21 cellular contexts compared by ENCODE assay signal in the genomic region with DNA sequence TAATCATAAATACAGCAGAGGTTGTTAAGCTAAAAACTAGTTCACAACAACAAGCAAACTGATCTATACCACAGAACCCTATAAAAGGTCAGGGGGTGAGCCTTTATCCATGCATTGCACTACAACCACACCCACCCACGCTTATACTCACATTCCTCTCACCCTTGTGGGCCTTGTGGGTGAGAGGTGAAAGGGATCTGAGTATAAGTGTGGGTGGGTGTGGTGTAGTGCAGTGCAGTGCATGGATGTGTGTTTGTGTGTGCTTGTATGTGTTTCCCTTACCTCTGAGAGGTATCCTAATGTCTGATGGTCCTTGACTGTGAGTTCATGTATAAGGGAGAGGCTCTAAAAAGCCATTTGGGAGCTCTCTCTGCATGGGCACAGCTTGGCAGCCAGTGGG.
DNase-seq lines count a peak whose midpoint lies in the region; ATAC-seq and TF ChIP-seq lines count a peak whose summit lies in the region.
"Had no signal": no experiment of that assay in that cellular context is flagged by ENCODE, and none has a peak within 500 bp of the region (broad histone marks: within the 10 kb centered on the region; RNA-seq: fewer than 3 reads in every experiment).

No MANE protein-coding gene starts in this region.

- H3K36me3 Mint-ChIP-seq in T-helper 2 cell treated with Interferon-gamma antibody and Interleukin-4, amounts not matched to agents 5 μg/mL and 100 μg/mL, for 36 hours (ENCODE audit: low read depth) = no peaks in the 10 kb centered on the region
- H3K36me3 Mint-ChIP-seq in immature natural killer cell = peaks cover 0 to 3% (median 0%) of the 10 kb centered on the region in 3 donors
- H3K36me3 Mint-ChIP-seq: brain; CD4-positive, alpha-beta memory T cell; naive thymus-derived CD8-positive, alpha-beta T cell had no signal

- H3K4me1 Mint-ChIP-seq in T-helper 2 cell treated with Interferon-gamma antibody and Interleukin-4, amounts not matched to agents 5 μg/mL and 100 μg/mL, for 36 hours (ENCODE audit: low read depth) = peaks cover 5% of the 10 kb centered on the region
- H3K4me1 Mint-ChIP-seq in immature natural killer cell = peaks cover 21 to 26% of the 10 kb centered on the region in 2 donors
- peaks cover 41% of the 10 kb centered on the region for H3K4me1 Mint-ChIP-seq in stimulated activated naive CD8-positive, alpha-beta T cell treated with anti-CD3 and anti-CD28 coated beads, Interleukin-15, amount 100 ng/mL, for 72 hours
- H3K4me1 Mint-ChIP-seq: brain had no signal

- H3K4me1 ChIP-seq in Peyer's patch = no peaks in the 10 kb centered on the region
- H3K4me1 ChIP-seq: parathyroid adenoma had no signal

- H3K4me3 Mint-ChIP-seq in T-helper 2 cell treated with Interferon-gamma antibody and Interleukin-4, amounts not matched to agents 5 μg/mL and 100 μg/mL, for 36 hours = no peak overlapping the region
- peak overlapping the region in 4 of 5 donors; percentile 26 to 66 (median 50) for H3K4me3 Mint-ChIP-seq in immature natural killer cell
- peak overlapping the region in 1 of 2 donors; percentile 46 for H3K4me3 Mint-ChIP-seq in stimulated activated naive CD8-positive, alpha-beta T cell treated with anti-CD3 and anti-CD28 coated beads, Interleukin-15, amount 100 ng/mL, for 72 hours
- H3K4me3 Mint-ChIP-seq: brain; CD4-positive, alpha-beta memory T cell; naive thymus-derived CD8-positive, alpha-beta T cell had no signal

- no peak for TF ChIP-seq CTCF in Peyer's patch (IDR thresholded peaks at IDR 0.05)

- DNase-seq in stimulated activated naive CD4-positive, alpha-beta T cell treated with Interleukin-2 at 50 U/mL for 16 hours (lab: John Stamatoyannopoulos, UW) = peak; percentile 9
- no peak for DNase-seq in stimulated activated naive CD4-positive, alpha-beta T cell (lab: John Stamatoyannopoulos, UW)
- DNase-seq in T-helper 2 cell treated with Interferon-gamma antibody and Interleukin-4, amounts not matched to agents 5 μg/mL and 100 μg/mL, for 36 hours (ENCODE audit: low spot score) = peak; percentile 45
- peak; percentile 19 to 42 (median 40) for DNase-seq in immature natural killer cell
- DNase-seq in stimulated activated naive CD8-positive, alpha-beta T cell treated with anti-CD3 and anti-CD28 coated beads, Interleukin-15, amount 100 ng/mL, for 72 hours = peak; percentile 41 to 51
- DNase-seq in NCI-H2107 (lab: John Stamatoyannopoulos, UW) = no peak
- DNase-seq in Peyer's patch = no peak
- DNase-seq in NCI-H1930 (lab: John Stamatoyannopoulos, UW) = no peak
- DNase-seq: activated CD4-positive, alpha-beta T cell treated with anti-CD3 and anti-CD28 coated beads, Interleukin-2, amount 50 U/mL, for 4 hours; CD4-positive, alpha-beta memory T cell; DMS153; effector memory CD4-positive, alpha-beta T cell; GF-D8; H7; naive thymus-derived CD8-positive, alpha-beta T cell; NCI-H526; SHP77; sigmoid colon; SW 1271 had no signal

- H3K27ac Mint-ChIP-seq in T-helper 2 cell treated with Interferon-gamma antibody and Interleukin-4, amounts not matched to agents 5 μg/mL and 100 μg/mL, for 36 hours = no peak overlapping the region
- H3K27ac Mint-ChIP-seq in immature natural killer cell = peak overlapping the region in 1 of 6 donors; percentile 66
- no peak overlapping the region for H3K27ac Mint-ChIP-seq in stimulated activated naive CD8-positive, alpha-beta T cell treated with anti-CD3 and anti-CD28 coated beads, Interleukin-15, amount 100 ng/mL, for 72 hours
- H3K27ac Mint-ChIP-seq: brain; CD4-positive, alpha-beta memory T cell; naive thymus-derived CD8-positive, alpha-beta T cell had no signal

- no peaks in the 10 kb centered on the region for H3K36me3 ChIP-seq in Peyer's patch
- H3K36me3 ChIP-seq: sigmoid colon had no signal

- TF ChIP-seq POLR2A in Peyer's patch (IDR thresholded peaks at IDR 0.05) = no peak

- no peak overlapping the region for H3K4me3 ChIP-seq in Peyer's patch
- H3K4me3 ChIP-seq: sigmoid colon had no signal

- peak; percentile 97 for ATAC-seq in stimulated activated naive CD8-positive, alpha-beta T cell treated with anti-CD3 and anti-CD28 coated beads, Interleukin-15, amount 100 ng/mL, for 72 hours
- ATAC-seq: naive thymus-derived CD8-positive, alpha-beta T cell had no signal

- no peaks in the 10 kb centered on the region for H3K9me3 ChIP-seq in Peyer's patch
- H3K9me3 ChIP-seq: sigmoid colon had no signal

- H3K27me3 ChIP-seq in Peyer's patch = no peaks in the 10 kb centered on the region
- H3K27me3 ChIP-seq: sigmoid colon had no signal

- H3K9me3 Mint-ChIP-seq in T-helper 2 cell treated with Interferon-gamma antibody and Interleukin-4, amounts not matched to agents 5 μg/mL and 100 μg/mL, for 36 hours = no peaks in the 10 kb centered on the region
- no peaks in the 10 kb centered on the region for H3K9me3 Mint-ChIP-seq in immature natural killer cell
- peaks cover 0 to 5% of the 10 kb centered on the region in 2 donors for H3K9me3 Mint-ChIP-seq in stimulated activated naive CD8-positive, alpha-beta T cell treated with anti-CD3 and anti-CD28 coated beads, Interleukin-15, amount 100 ng/mL, for 72 hours
- H3K9me3 Mint-ChIP-seq: CD4-positive, alpha-beta memory T cell had no signal

- H3K27me3 Mint-ChIP-seq in T-helper 2 cell treated with Interferon-gamma antibody and Interleukin-4, amounts not matched to agents 5 μg/mL and 100 μg/mL, for 36 hours (ENCODE audit: low read depth) = peaks cover 4% of the 10 kb centered on the region
- H3K27me3 Mint-ChIP-seq in immature natural killer cell (ENCODE audit: low read depth in 3 of 3) = no peaks in the 10 kb centered on the region
- peaks cover 2% of the 10 kb centered on the region for H3K27me3 Mint-ChIP-seq in stimulated activated naive CD8-positive, alpha-beta T cell treated with anti-CD3 and anti-CD28 coated beads, Interleukin-15, amount 100 ng/mL, for 72 hours
- H3K27me3 Mint-ChIP-seq: naive thymus-derived CD8-positive, alpha-beta T cell had no signal

- H3K27ac ChIP-seq in Peyer's patch = no peak overlapping the region
- H3K27ac ChIP-seq: parathyroid adenoma, sigmoid colon had no signal

Comparison
In these comparisons a context has a peak if more than half of its experiments do, and no peak if none do; other contexts are left out.
1. DNase-seq: peak in stimulated activated naive CD4-positive, alpha-beta T cell treated with Interleukin-2 at 50 U/mL for 16 hours (single experiment), T-helper 2 cell treated with Interferon-gamma antibody and Interleukin-4, amounts not matched to agents 5 μg/mL and 100 μg/mL, for 36 hours (single experiment), immature natural killer cell (3 of 3) and stimulated activated naive CD8-positive, alpha-beta T cell treated with anti-CD3 and anti-CD28 coated beads, Interleukin-15, amount 100 ng/mL, for 72 hours (2 of 2); none in stimulated activated naive CD4-positive, alpha-beta T cell (0 of 6), NCI-H2107 (single experiment), Peyer's patch (0 of 3) and NCI-H1930 (0 of 2).